ENCODE assay signal across 18 cellular contexts in the genomic region with DNA sequence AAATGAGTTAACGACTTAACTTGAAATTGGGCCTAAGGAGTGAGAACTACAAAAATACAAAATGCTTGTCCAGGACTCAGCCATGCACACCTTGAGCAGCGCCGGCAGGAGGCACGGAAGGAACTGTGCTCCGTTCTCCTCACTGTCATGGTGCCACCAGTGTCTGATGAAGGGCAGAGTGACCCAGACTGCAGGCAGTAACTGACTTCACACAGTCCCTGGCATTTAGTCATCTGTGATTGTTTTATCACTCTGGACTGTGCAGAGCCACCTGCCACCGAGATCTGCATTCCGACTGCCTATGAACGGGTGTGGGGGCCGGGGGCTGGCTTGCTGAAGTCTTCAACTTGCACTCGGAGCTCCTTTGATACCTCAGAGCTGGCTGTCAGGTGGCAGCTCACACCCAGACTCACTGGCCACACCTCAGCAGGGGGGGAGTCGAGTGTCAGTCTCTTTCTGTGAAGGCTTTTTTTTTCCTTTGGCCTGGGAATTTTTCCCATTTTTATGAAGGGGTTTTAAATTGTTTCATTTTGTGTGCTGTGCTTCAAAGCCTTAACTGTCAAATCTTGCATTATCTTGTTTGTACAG. TPM values are rescaled to one million over a fixed set of nuclear protein-coding genes. Genes with fewer than 3 reads are reported as not detected.
DNase-seq lines count a peak whose midpoint lies in the region; ATAC-seq and TF ChIP-seq lines count a peak whose summit lies in the region.
"Had no signal": no experiment of that assay in that cellular context is flagged by ENCODE, and none has a peak within 500 bp of the region (broad histone marks: within the 10 kb centered on the region; RNA-seq: fewer than 3 reads in every experiment).

No MANE protein-coding gene starts in this region.

- H3K36me3 ChIP-seq in lower lobe of right lung (peaks cover 60% of the 10 kb centered on the region), upper lobe of right lung (peaks cover 60% of the 10 kb centered on the region)

- no peak overlapping the region for H3K4me3 Mint-ChIP-seq in activated naive CD4-positive, alpha-beta T cell treated with anti-CD3 and anti-CD28 coated beads, Interleukin-2, amount 10 ng/mL, durations not matched to agents 7 days and 5 days
- H3K4me3 Mint-ChIP-seq: activated B cell treated with CpG ODN at 0.5 μM for 24 hours; CD8-positive, alpha-beta T cell; HFFc6; mesothelial cell of epicardium had no signal

- H3K4me3 ChIP-seq in lower lobe of right lung (no peak overlapping the region), upper lobe of right lung (no peak overlapping the region)
- H3K4me3 ChIP-seq: cardiac muscle cell, right lobe of liver, SJSA1 had no signal

- no peaks in the 10 kb centered on the region for H3K9me3 Mint-ChIP-seq in activated naive CD4-positive, alpha-beta T cell treated with anti-CD3 and anti-CD28 coated beads, Interleukin-2, amount 10 ng/mL, durations not matched to agents 7 days and 5 days
- H3K9me3 Mint-ChIP-seq: activated B cell treated with CpG ODN at 0.5 μM for 24 hours; CD8-positive, alpha-beta T cell; HFFc6; mesothelial cell of epicardium had no signal

- H3K27ac ChIP-seq in caudate nucleus (ENCODE audit: low read depth, low read length), result peak overlapping the region; percentile 4
- peak overlapping the region; percentile 20 for H3K27ac ChIP-seq in lower lobe of right lung
- H3K27ac ChIP-seq in upper lobe of right lung, result peak overlapping the region; percentile 42
- H3K27ac ChIP-seq: cardiac muscle cell, right lobe of liver, SJSA1 had no signal

- intact Hi-C loops in lower lobe of right lung (cut with DNase I), result no loop called here
- intact Hi-C loops in upper lobe of right lung (cut with DNase I), result no loop called here

- H3K9me3 ChIP-seq in lower lobe of right lung (no peaks in the 10 kb centered on the region), upper lobe of right lung (no peaks in the 10 kb centered on the region)
- H3K9me3 ChIP-seq: right lobe of liver had no signal

- H3K36me3 Mint-ChIP-seq in activated naive CD4-positive, alpha-beta T cell treated with anti-CD3 and anti-CD28 coated beads, Interleukin-2, amount 10 ng/mL, durations not matched to agents 7 days and 5 days, result peaks cover 34% of the 10 kb centered on the region

- ATAC-seq in lower lobe of right lung (no peak), upper lobe of right lung (peak; percentile 23), GM21515 (IDR thresholded peaks at IDR 0.05; ENCODE audit: unreplicated experiment) (no peak)
- ATAC-seq: CD8-positive, alpha-beta T cell had no signal

- H3K4me1 Mint-ChIP-seq in activated naive CD4-positive, alpha-beta T cell treated with anti-CD3 and anti-CD28 coated beads, Interleukin-2, amount 10 ng/mL, durations not matched to agents 7 days and 5 days, result peaks cover 4% of the 10 kb centered on the region

- peak; percentile 17 for DNase-seq in activated naive CD4-positive, alpha-beta T cell treated with anti-CD3 and anti-CD28 coated beads, Interleukin-2, amount 10 ng/mL, durations not matched to agents 7 days and 5 days
- no peak for DNase-seq in activated naive CD4-positive, alpha-beta T cell (lab: John Stamatoyannopoulos, UW)
- DNase-seq in caudate nucleus (lab: John Stamatoyannopoulos, UW) (no peak), lower lobe of right lung (no peak), upper lobe of right lung (no peak), DMS 273 treated with DMSO at 0.1 percent for 48 hours (lab: John Stamatoyannopoulos, UW) (no peak), DMS79 (lab: John Stamatoyannopoulos, UW) (no peak)
- DNase-seq: activated B cell treated with CpG ODN at 0.5 μM for 24 hours; CD8-positive, alpha-beta T cell; HFFc6; NCI-H446 treated with DMSO at 0.1 percent for 48 hours; right lobe of liver; stimulated activated CD4-positive, alpha-beta T cell treated with anti-CD3 and anti-CD28 coated beads, Interleukin-2, amount 100 ng/mL, for 24 hours; T-helper 2 cell had no signal

- H3K27me3 ChIP-seq in lower lobe of right lung (ENCODE audit: low read depth) (no peaks in the 10 kb centered on the region), upper lobe of right lung (no peaks in the 10 kb centered on the region)
- H3K27me3 ChIP-seq: cardiac muscle cell, right lobe of liver, SJSA1 had no signal

- CTCF ChIA-PET in activated naive CD4-positive, alpha-beta T cell treated with anti-CD3 and anti-CD28 coated beads, Interleukin-2, amount 10 ng/mL, durations not matched to agents 7 days and 5 days (lab: Charles Lee), result no interaction called here

- H3K27me3 Mint-ChIP-seq in activated naive CD4-positive, alpha-beta T cell treated with anti-CD3 and anti-CD28 coated beads, Interleukin-2, amount 10 ng/mL, durations not matched to agents 7 days and 5 days, result no peaks in the 10 kb centered on the region
- H3K27me3 Mint-ChIP-seq: activated B cell treated with CpG ODN at 0.5 μM for 24 hours had no signal

- no peak overlapping the region for H3K27ac Mint-ChIP-seq in activated naive CD4-positive, alpha-beta T cell treated with anti-CD3 and anti-CD28 coated beads, Interleukin-2, amount 10 ng/mL, durations not matched to agents 7 days and 5 days
- H3K27ac Mint-ChIP-seq: activated B cell treated with CpG ODN at 0.5 μM for 24 hours, HFFc6, mesothelial cell of epicardium had no signal

- TF ChIP-seq CTCF in lower lobe of right lung (IDR thresholded peaks at IDR 0.05) (no peak), upper lobe of right lung (IDR thresholded peaks at IDR 0.05) (no peak)

- peaks cover 12% of the 10 kb centered on the region for H3K4me1 ChIP-seq in lower lobe of right lung
- H3K4me1 ChIP-seq in upper lobe of right lung, result peaks cover 11% of the 10 kb centered on the region
- H3K4me1 ChIP-seq: right lobe of liver had no signal

RNA-seq across cellular contexts. Expression of gene ENDOV, which starts 20.2 kb away (rescaled TPM):
- 23.4 TPM for total RNA-seq in lower lobe of right lung
- 25.1 TPM for total RNA-seq in upper lobe of right lung
